16 cellular contexts compared by ENCODE assay signal in genomic region chr6:135464634-135465033, GRCh38. TPM values are rescaled to one million over a fixed set of nuclear protein-coding genes. Genes with fewer than 3 reads are reported as not detected.
DNase-seq lines count a peak whose midpoint lies in the region; ATAC-seq and FAIRE-seq lines count a peak whose summit lies in the region.
"Had no signal": no experiment of that assay in that cellular context is flagged by ENCODE, and none has a peak within 500 bp of the region (broad histone marks: within the 10 kb centered on the region; RNA-seq: fewer than 3 reads in every experiment).

No MANE protein-coding gene starts in this region.

- no peaks in the 10 kb centered on the region for H3K9me3 ChIP-seq in Karpas-422 (ENCODE audit: low read length)

- H3K9me2 ChIP-seq in Karpas-422 (replicated peaks; ENCODE audit: insufficient read depth, low read length): no peaks in the 10 kb centered on the region

- H2AFZ ChIP-seq in Karpas-422 (ENCODE audit: low read length): no peak overlapping the region

- peaks cover 21% of the 10 kb centered on the region for H3K4me1 ChIP-seq in Karpas-422 (ENCODE audit: low read length)

- no peaks in the 10 kb centered on the region for H3K27me3 ChIP-seq in Karpas-422 (ENCODE audit: low read length)

- H3K4me3 Mint-ChIP-seq in activated CD4-positive, alpha-beta memory T cell treated with anti-CD3 and anti-CD28 coated beads for 36 hours: no peak overlapping the region
- H3K4me3 Mint-ChIP-seq: activated naive CD8-positive, alpha-beta T cell; stimulated activated effector memory CD8-positive, alpha-beta T cell treated with anti-CD3 and anti-CD28 coated beads, Interleukin-12 subunit alpha, Interleukin-12 subunit beta, amount 100 ng/mL, for 72 hours; T-helper 1 cell treated with Interleukin-12 subunit alpha and Interleukin-12 subunit beta and Interleukin-4 antibody, amounts not matched to agents 30 μg/mL and 1 μg/mL, for 36 hours had no signal

- CTCF ChIA-PET in activated CD4-positive, alpha-beta memory T cell treated with anti-CD3 and anti-CD28 coated beads for 36 hours (lab: Charles Lee): interaction anchor here (0.7 to 1.1 kb wide), 3 partner anchors 14 to 762 kb away, joined by 3 read pairs; no protein-coding TSS in a partner anchor

- FAIRE-seq in GM18507 (lab: Jason Lieb, UNC): peak; percentile 35
- FAIRE-seq: G401.6 had no signal

- POLR2A ChIA-PET in activated CD4-positive, alpha-beta memory T cell treated with anti-CD3 and anti-CD28 coated beads for 36 hours (lab: Charles Lee): no interaction called here

- ATAC-seq in GM21360 (IDR thresholded peaks at IDR 0.05; ENCODE audit: unreplicated experiment) (peak; percentile 71), HG02938 (IDR thresholded peaks at IDR 0.05; ENCODE audit: unreplicated experiment) (peak; percentile 73)
- ATAC-seq: stimulated activated effector memory CD8-positive, alpha-beta T cell treated with anti-CD3 and anti-CD28 coated beads, Interleukin-12 subunit alpha, Interleukin-12 subunit beta, amount 100 ng/mL, for 72 hours had no signal

- peaks cover 6% of the 10 kb centered on the region; the same call in 1 of the 2 replicates for H3K36me3 ChIP-seq in Karpas-422 (ENCODE audit: insufficient read depth, low read length)

- no peak overlapping the region for H3K4me3 ChIP-seq in Karpas-422 (ENCODE audit: low read length)

- no peak overlapping the region for H3K4me2 ChIP-seq in Karpas-422 (ENCODE audit: low read depth, low read length, poor library complexity, severe bottlenecking)

- H3K9me3 Mint-ChIP-seq in activated CD4-positive, alpha-beta memory T cell treated with anti-CD3 and anti-CD28 coated beads for 36 hours: no peaks in the 10 kb centered on the region
- H3K9me3 Mint-ChIP-seq: stimulated activated effector memory CD8-positive, alpha-beta T cell treated with anti-CD3 and anti-CD28 coated beads, Interleukin-12 subunit alpha, Interleukin-12 subunit beta, amount 100 ng/mL, for 72 hours; T-helper 1 cell treated with Interleukin-12 subunit alpha and Interleukin-12 subunit beta and Interleukin-4 antibody, amounts not matched to agents 30 μg/mL and 1 μg/mL, for 36 hours had no signal

- peaks cover 12% of the 10 kb centered on the region; the same call in 1 of the 2 replicates for H3K79me2 ChIP-seq in Karpas-422 (ENCODE audit: low read length)

- DNase-seq in GM18507 (ENCODE audit: extremely low spot score, insufficient read length, low read depth): no peak
- peak; percentile 46 for DNase-seq in Karpas-422
- no peak for DNase-seq in activated CD4-positive, alpha-beta memory T cell treated with anti-CD3 and anti-CD28 coated beads for 36 hours
- no peak for DNase-seq in G401 (ENCODE audit: low spot score)
- DNase-seq in MV-4-11 (lab: John Stamatoyannopoulos, UW): no peak
- DNase-seq in activated gamma-delta T cell (lab: John Stamatoyannopoulos, UW): no peak
- DNase-seq: mesendoderm; NCI-H446 treated with DMSO at 0.1 percent for 48 hours; stimulated activated CD4-positive, alpha-beta T cell treated with anti-CD3 and anti-CD28 coated beads, Interleukin-1b, Interleukin-23, amount 100 ng/mL, for 48 hours had no signal

- no peaks in the 10 kb centered on the region for H3K27me3 Mint-ChIP-seq in activated CD4-positive, alpha-beta memory T cell treated with anti-CD3 and anti-CD28 coated beads for 36 hours
- H3K27me3 Mint-ChIP-seq: activated naive CD8-positive, alpha-beta T cell had no signal

- peaks cover 15% of the 10 kb centered on the region for H3K36me3 Mint-ChIP-seq in activated CD4-positive, alpha-beta memory T cell treated with anti-CD3 and anti-CD28 coated beads for 36 hours

- H3K27ac ChIP-seq in Karpas-422 (ENCODE audit: low read length): peak overlapping the region; percentile 71
- H3K27ac ChIP-seq: C4-2B had no signal

- H4K20me1 ChIP-seq in Karpas-422 (ENCODE audit: insufficient read depth, low read depth, low read length): no peaks in the 10 kb centered on the region

- intact Hi-C loops in activated CD4-positive, alpha-beta memory T cell treated with anti-CD3 and anti-CD28 coated beads for 36 hours (cut with micrococcal nuclease): no loop called here

- in situ Hi-C loops in G401 (cut with HindIII; ENCODE audit: low sequenced_read_pairs): no loop called here

- peaks cover 4% of the 10 kb centered on the region for H3K4me1 Mint-ChIP-seq in activated CD4-positive, alpha-beta memory T cell treated with anti-CD3 and anti-CD28 coated beads for 36 hours (ENCODE audit: low read depth)

- H3K9ac ChIP-seq in Karpas-422 (ENCODE audit: low read length): no peak overlapping the region

- no peak overlapping the region for H3K27ac Mint-ChIP-seq in activated CD4-positive, alpha-beta memory T cell treated with anti-CD3 and anti-CD28 coated beads for 36 hours
- H3K27ac Mint-ChIP-seq: activated naive CD8-positive, alpha-beta T cell; stimulated activated effector memory CD8-positive, alpha-beta T cell treated with anti-CD3 and anti-CD28 coated beads, Interleukin-12 subunit alpha, Interleukin-12 subunit beta, amount 100 ng/mL, for 72 hours; T-helper 1 cell treated with Interleukin-12 subunit alpha and Interleukin-12 subunit beta and Interleukin-4 antibody, amounts not matched to agents 30 μg/mL and 1 μg/mL, for 36 hours had no signal

RNA-seq across cellular contexts. Expression of gene AHI1, which starts 32.9 kb away (rescaled TPM):
- 9.5 and 14.1 TPM in 2 replicates for total RNA-seq in Karpas-422 (2014; rRNA removed; shearing (Covaris generic); ENCODE audit: low replicate concordance)
- 10 to 100 TPM; 18.6 to 22.7 TPM for total RNA-seq in activated CD4-positive, alpha-beta memory T cell treated with anti-CD3 and anti-CD28 coated beads for 36 hours
- total RNA-seq in G401 (2014; rRNA removed; shearing (Covaris generic)): 8.6 and 9.9 TPM in 2 replicates
